In the genomic region with DNA sequence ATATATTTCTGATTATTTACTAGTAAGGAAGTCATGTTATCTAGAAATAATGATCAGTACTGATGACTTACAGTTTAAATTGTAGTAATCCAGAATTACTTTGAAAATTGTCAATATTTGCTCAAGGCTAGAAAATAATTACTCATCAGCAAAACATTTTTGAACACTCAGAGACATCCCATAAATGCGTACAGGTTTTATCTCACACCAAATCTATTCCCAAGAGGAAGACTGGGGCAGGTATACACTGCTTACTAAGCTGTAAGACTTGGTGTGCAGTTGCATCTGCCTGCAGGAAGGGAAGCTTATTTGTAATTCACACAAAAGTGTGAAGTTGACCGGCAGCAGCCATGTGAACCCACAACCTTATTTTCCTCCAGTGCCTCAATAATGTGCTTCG, we compare ENCODE assay signal across 26 cellular contexts.
DNase-seq lines count a peak whose midpoint lies in the region; ATAC-seq, FAIRE-seq and TF ChIP-seq lines count a peak whose summit lies in the region.
"Had no signal": no experiment of that assay in that cellular context is flagged by ENCODE, and none has a peak within 500 bp of the region (broad histone marks: within the 10 kb centered on the region; RNA-seq: fewer than 3 reads in every experiment).

No MANE protein-coding gene starts in this region.

- H3K9me3 ChIP-seq in keratinocyte (ENCODE audit: control insufficient read depth, low read depth, low read length): no peaks in the 10 kb centered on the region
- no peaks in the 10 kb centered on the region for H3K9me3 ChIP-seq in prostate gland
- H3K9me3 ChIP-seq: BLaER1, SJCRH30 had no signal

- peak; percentile 74 for FAIRE-seq in keratinocyte (lab: Jason Lieb, UNC)
- FAIRE-seq: A204.1, D721Med, GM12892, GM19239, H54, K562, RCC 7860 had no signal

- CTCF ChIA-PET in RWPE1 (lab: Yijun Ruan, JAX): interaction anchor here (0.8 kb wide), 1 partner anchor 10 kb away, joined by 3 read pairs; no protein-coding TSS in a partner anchor

- H3K36me3 ChIP-seq in keratinocyte (ENCODE audit: control insufficient read depth in 2 of 2, extremely low read depth in 1 of 2, insufficient read depth in 2 of 2, low read length in 2 of 2): no peaks in the 10 kb centered on the region
- H3K36me3 ChIP-seq in prostate gland: no peaks in the 10 kb centered on the region
- H3K36me3 ChIP-seq: BLaER1, SJCRH30 had no signal

- no peak overlapping the region for H3K4me2 ChIP-seq in keratinocyte (ENCODE audit: control insufficient read depth, extremely low read depth, insufficient read depth, low read depth, low read length)
- H3K4me2 ChIP-seq: BLaER1 had no signal

- intact Hi-C loops in prostate gland (cut with DNase I): no loop called here

- DNase-seq in DMS53 treated with DMSO at 0.1 percent for 48 hours (lab: John Stamatoyannopoulos, UW; ENCODE audit: unreplicated experiment) (peak; percentile 62), LNCaP clone FGC (ENCODE audit: low read depth) (peak; percentile 68), RWPE1 (ENCODE audit: low spot score) (peak; percentile 5), keratinocyte (ENCODE audit: low read depth, low spot score) (no peak), NCI-H1436 treated with DMSO at 0.1 percent for 48 hours (lab: John Stamatoyannopoulos, UW) (no peak), prostate gland (ENCODE audit: low spot score) (no peak)
- DNase-seq: CD4-positive, CD25-positive, alpha-beta regulatory T cell; Kasumi-1; MV-4-11; NCI-H1105; NCI-H146; NCI-H1930; NCI-H446; NCI-H526; SJCRH30 had no signal

- TF ChIP-seq CTCF in LNCaP clone FGC (IDR thresholded peaks at IDR 0.05; ENCODE audit: control insufficient read depth, extremely low read depth, insufficient read depth): no peak
- no peak for TF ChIP-seq CTCF in RWPE1 (conservative IDR thresholded peaks at IDR 0.05; ENCODE audit: low read depth)
- no peak for TF ChIP-seq CTCF in keratinocyte (optimal IDR thresholded peaks at IDR 0.05 in 1 of 3, IDR thresholded peaks at IDR 0.05 in 1 of 3, conservative IDR thresholded peaks at IDR 0.05 in 1 of 3; ENCODE audit: extremely low read depth in 1 of 3, insufficient read depth in 2 of 3, low read length in 3 of 3)
- no peak for TF ChIP-seq CTCF in prostate gland (IDR thresholded peaks at IDR 0.05)

- H3K4me3 ChIP-seq in LNCaP clone FGC (ENCODE audit: low read depth, low read length) (no peak overlapping the region), keratinocyte (ENCODE audit: control insufficient read depth in 2 of 3, extremely low read depth in 1 of 3, insufficient read depth in 2 of 3, low read depth in 1 of 3, low read length in 3 of 3) (no peak overlapping the region), prostate gland (no peak overlapping the region)
- H3K4me3 ChIP-seq: BLaER1, K562, SJCRH30 had no signal

- H3K4me1 ChIP-seq in keratinocyte (ENCODE audit: control insufficient read depth, extremely low read depth, insufficient read depth, low read length): peaks cover 5% of the 10 kb centered on the region
- no peaks in the 10 kb centered on the region for H3K4me1 ChIP-seq in prostate gland (replicated peaks)
- H3K4me1 ChIP-seq: BLaER1, SJCRH30 had no signal

- H3K9me1 ChIP-seq in keratinocyte (ENCODE audit: control insufficient read depth, extremely low read depth, insufficient read depth, low read length): no peaks in the 10 kb centered on the region

- H3K27me3 ChIP-seq in keratinocyte (ENCODE audit: control insufficient read depth, extremely low read depth, insufficient read depth, low read length) (no peaks in the 10 kb centered on the region), prostate gland (replicated peaks; ENCODE audit: insufficient read depth) (no peaks in the 10 kb centered on the region)
- H3K27me3 ChIP-seq: BLaER1, SJCRH30 had no signal

- no peak overlapping the region for H2AFZ ChIP-seq in keratinocyte (ENCODE audit: control insufficient read depth, low read length)

- 73% methylated on average over 3 of the region's 3 CpGs for WGBS in prostate gland

- H3K79me2 ChIP-seq in keratinocyte (ENCODE audit: control insufficient read depth, insufficient read depth, low read length): no peaks in the 10 kb centered on the region

- H3K27ac ChIP-seq in RWPE1 (no peak overlapping the region), keratinocyte (ENCODE audit: control insufficient read depth, insufficient read depth, low read length) (no peak overlapping the region), prostate gland (no peak overlapping the region)
- H3K27ac ChIP-seq: BLaER1, SJCRH30 had no signal

- dilution Hi-C loops in keratinocyte (cut with MboI; ENCODE audit: extremely low pct_ligation_motif_present, low sequenced_read_pairs): no loop called here

- ATAC-seq in GM19351 (IDR thresholded peaks at IDR 0.05; ENCODE audit: unreplicated experiment): no peak
- ATAC-seq: K562, Right ventricle myocardium inferior, SK-N-SH treated with all-trans-retinoic acid at 6 μM for 48 hours had no signal

- no peak for TF ChIP-seq POLR2A in prostate gland (IDR thresholded peaks at IDR 0.05)

- POLR2A ChIA-PET in RWPE1 (lab: Yijun Ruan, JAX; ENCODE audit: low non-redundant PET): no interaction called here

- H3K9ac ChIP-seq in keratinocyte (ENCODE audit: control insufficient read depth, extremely low read depth, insufficient read depth, low read length): no peak overlapping the region
- H3K9ac ChIP-seq: BLaER1 had no signal

- H4K20me1 ChIP-seq in keratinocyte (ENCODE audit: control insufficient read depth, extremely low read depth, insufficient read depth, low read length): no peaks in the 10 kb centered on the region
- H4K20me1 ChIP-seq: BLaER1 had no signal

Comparison
In these comparisons a context has a peak if more than half of its experiments do, and no peak if none do; other contexts are left out.
1. DNase-seq: peak in DMS53 treated with DMSO at 0.1 percent for 48 hours (single experiment), LNCaP clone FGC (single experiment) and RWPE1 (single experiment); none in keratinocyte (single experiment), NCI-H1436 treated with DMSO at 0.1 percent for 48 hours (single experiment) and prostate gland (single experiment).